Comparison of ENCODE assay signal across 1 cellular context in the genomic region with DNA sequence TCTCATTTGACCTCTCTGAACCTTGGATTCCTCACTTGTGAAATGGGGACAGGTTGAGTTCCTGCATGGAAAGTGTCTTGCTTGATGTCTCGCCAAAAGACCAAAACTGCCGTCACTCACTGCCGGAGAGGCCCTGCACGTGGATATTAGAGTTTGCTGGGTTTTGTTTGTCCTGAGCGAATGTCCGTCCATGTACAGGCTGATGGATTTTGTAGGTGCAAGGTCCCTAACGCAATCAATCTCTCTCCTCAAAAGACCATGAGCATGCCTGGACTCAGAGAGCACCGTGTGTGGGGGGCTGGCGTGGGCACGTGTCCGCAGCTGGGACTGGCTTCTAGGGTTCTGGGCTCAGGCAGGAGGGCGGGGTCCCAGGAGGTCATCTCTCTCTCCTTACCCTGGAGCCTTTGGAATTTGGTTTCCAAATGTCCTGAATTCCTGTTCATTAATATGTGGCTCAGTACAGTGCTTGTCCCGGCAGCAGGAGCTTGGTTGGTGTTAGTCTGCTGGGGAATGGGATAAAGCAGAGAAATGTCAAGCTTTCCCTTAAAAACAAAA.
TF ChIP-seq lines count a peak whose summit lies in the region.

No MANE protein-coding gene starts in this region.

TF ChIP-seq in HepG2, 621 proteins besides CTCF, POLR2A, EP300 and RAD21 (continued from another document and continues in another):
- TF ChIP-seq AKNA (CRISPR knock-in tag; IDR thresholded peaks at IDR 0.05; ENCODE audit: borderline replicate concordance) = no peak
- 0 out of 2 replicates have a peak, but pooled peaks have one; percentile 31 for TF ChIP-seq RXRA (CRISPR knock-in tag; IDR thresholded peaks at IDR 0.05)
- TF ChIP-seq, protein P1, sequence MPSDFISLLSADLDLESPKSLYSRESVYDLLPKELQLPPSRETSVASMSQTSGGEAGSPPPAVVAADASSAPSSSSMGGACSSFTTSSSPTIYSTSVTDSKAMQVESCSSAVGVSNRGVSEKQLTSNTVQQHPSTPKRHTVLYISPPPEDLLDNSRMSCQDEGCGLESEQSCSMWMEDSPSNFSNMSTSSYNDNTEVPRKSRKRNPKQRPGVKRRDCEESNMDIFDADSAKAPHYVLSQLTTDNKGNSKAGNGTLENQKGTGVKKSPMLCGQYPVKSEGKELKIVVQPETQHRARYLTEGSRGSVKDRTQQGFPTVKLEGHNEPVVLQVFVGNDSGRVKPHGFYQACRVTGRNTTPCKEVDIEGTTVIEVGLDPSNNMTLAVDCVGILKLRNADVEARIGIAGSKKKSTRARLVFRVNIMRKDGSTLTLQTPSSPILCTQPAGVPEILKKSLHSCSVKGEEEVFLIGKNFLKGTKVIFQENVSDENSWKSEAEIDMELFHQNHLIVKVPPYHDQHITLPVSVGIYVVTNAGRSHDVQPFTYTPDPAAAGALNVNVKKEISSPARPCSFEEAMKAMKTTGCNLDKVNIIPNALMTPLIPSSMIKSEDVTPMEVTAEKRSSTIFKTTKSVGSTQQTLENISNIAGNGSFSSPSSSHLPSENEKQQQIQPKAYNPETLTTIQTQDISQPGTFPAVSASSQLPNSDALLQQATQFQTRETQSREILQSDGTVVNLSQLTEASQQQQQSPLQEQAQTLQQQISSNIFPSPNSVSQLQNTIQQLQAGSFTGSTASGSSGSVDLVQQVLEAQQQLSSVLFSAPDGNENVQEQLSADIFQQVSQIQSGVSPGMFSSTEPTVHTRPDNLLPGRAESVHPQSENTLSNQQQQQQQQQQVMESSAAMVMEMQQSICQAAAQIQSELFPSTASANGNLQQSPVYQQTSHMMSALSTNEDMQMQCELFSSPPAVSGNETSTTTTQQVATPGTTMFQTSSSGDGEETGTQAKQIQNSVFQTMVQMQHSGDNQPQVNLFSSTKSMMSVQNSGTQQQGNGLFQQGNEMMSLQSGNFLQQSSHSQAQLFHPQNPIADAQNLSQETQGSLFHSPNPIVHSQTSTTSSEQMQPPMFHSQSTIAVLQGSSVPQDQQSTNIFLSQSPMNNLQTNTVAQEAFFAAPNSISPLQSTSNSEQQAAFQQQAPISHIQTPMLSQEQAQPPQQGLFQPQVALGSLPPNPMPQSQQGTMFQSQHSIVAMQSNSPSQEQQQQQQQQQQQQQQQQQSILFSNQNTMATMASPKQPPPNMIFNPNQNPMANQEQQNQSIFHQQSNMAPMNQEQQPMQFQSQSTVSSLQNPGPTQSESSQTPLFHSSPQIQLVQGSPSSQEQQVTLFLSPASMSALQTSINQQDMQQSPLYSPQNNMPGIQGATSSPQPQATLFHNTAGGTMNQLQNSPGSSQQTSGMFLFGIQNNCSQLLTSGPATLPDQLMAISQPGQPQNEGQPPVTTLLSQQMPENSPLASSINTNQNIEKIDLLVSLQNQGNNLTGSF (CRISPR knock-in tag; IDR thresholded peaks at IDR 0.05) = no peak
- TF ChIP-seq SIN3A (IDR thresholded peaks at IDR 0.05; ENCODE audit: borderline replicate concordance, low read depth, low read length) = no peak
- TF ChIP-seq, protein P2, sequence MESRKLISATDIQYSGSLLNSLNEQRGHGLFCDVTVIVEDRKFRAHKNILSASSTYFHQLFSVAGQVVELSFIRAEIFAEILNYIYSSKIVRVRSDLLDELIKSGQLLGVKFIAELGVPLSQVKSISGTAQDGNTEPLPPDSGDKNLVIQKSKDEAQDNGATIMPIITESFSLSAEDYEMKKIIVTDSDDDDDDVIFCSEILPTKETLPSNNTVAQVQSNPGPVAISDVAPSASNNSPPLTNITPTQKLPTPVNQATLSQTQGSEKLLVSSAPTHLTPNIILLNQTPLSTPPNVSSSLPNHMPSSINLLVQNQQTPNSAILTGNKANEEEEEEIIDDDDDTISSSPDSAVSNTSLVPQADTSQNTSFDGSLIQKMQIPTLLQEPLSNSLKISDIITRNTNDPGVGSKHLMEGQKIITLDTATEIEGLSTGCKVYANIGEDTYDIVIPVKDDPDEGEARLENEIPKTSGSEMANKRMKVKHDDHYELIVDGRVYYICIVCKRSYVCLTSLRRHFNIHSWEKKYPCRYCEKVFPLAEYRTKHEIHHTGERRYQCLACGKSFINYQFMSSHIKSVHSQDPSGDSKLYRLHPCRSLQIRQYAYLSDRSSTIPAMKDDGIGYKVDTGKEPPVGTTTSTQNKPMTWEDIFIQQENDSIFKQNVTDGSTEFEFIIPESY (CRISPR knock-in tag; IDR thresholded peaks at IDR 0.05) = peak; percentile 9; the same call in 1 of the 2 replicates
- no peak for TF ChIP-seq SIN3B (IDR thresholded peaks at IDR 0.05; ENCODE audit: low read length)
- TF ChIP-seq HOXA7 (CRISPR knock-in tag; IDR thresholded peaks at IDR 0.05) = no peak
- no peak for TF ChIP-seq SOX6 (IDR thresholded peaks at IDR 0.05)
- TF ChIP-seq SOX6 (CRISPR knock-in tag; IDR thresholded peaks at IDR 0.05) = peak; percentile 58
- TF ChIP-seq ZNF607 (CRISPR knock-in tag; IDR thresholded peaks at IDR 0.05; ENCODE audit: borderline replicate concordance) = no peak
- no peak for TF ChIP-seq ZNF737 (CRISPR knock-in tag; IDR thresholded peaks at IDR 0.05; ENCODE audit: borderline replicate concordance)
- TF ChIP-seq ZBTB38 (CRISPR knock-in tag; IDR thresholded peaks at IDR 0.05) = no peak
- no peak for TF ChIP-seq ZNF34 (CRISPR knock-in tag; IDR thresholded peaks at IDR 0.05; ENCODE audit: borderline replicate concordance)
- TF ChIP-seq NFKBIZ (CRISPR knock-in tag; IDR thresholded peaks at IDR 0.05) = peak; percentile 28; the same call in 1 of the 2 replicates
- TF ChIP-seq ARNT2 (CRISPR knock-in tag; IDR thresholded peaks at IDR 0.05; ENCODE audit: low read depth) = no peak
- no peak for TF ChIP-seq ZNF562 (CRISPR knock-in tag; IDR thresholded peaks at IDR 0.05; ENCODE audit: borderline replicate concordance)
- no peak for TF ChIP-seq TRIM24 (CRISPR knock-in tag; IDR thresholded peaks at IDR 0.05)
- no peak for TF ChIP-seq NAIF1 (CRISPR knock-in tag; IDR thresholded peaks at IDR 0.05; ENCODE audit: borderline replicate concordance)
- TF ChIP-seq HNF4A (CRISPR knock-in tag; IDR thresholded peaks at IDR 0.05) = peak; percentile 68
- TF ChIP-seq ZNF558 (CRISPR knock-in tag; IDR thresholded peaks at IDR 0.05; ENCODE audit: borderline replicate concordance) = peak; percentile 62; the same call in 1 of the 2 replicates
- TF ChIP-seq SYNCRIP (IDR thresholded peaks at IDR 0.05; ENCODE audit: insufficient read depth, low read depth, low read length) = no peak
- TF ChIP-seq ZNF703 (CRISPR knock-in tag; IDR thresholded peaks at IDR 0.05; ENCODE audit: borderline replicate concordance) = no peak
- no peak for TF ChIP-seq ZNF512 (CRISPR knock-in tag; IDR thresholded peaks at IDR 0.05)
- no peak for TF ChIP-seq SIX4 (CRISPR knock-in tag; IDR thresholded peaks at IDR 0.05)
- peak; percentile 52; the same call in 1 of the 2 replicates for TF ChIP-seq HMG20A (CRISPR knock-in tag; IDR thresholded peaks at IDR 0.05; ENCODE audit: borderline replicate concordance)
- TF ChIP-seq IRF2 (CRISPR knock-in tag; IDR thresholded peaks at IDR 0.05) = 0 out of 2 replicates have a peak, but pooled peaks have one; percentile 46
- no peak for TF ChIP-seq CBX1 (IDR thresholded peaks at IDR 0.05; ENCODE audit: low read depth)
- TF ChIP-seq PCBP1 (IDR thresholded peaks at IDR 0.05; ENCODE audit: borderline replicate concordance, low read depth, low read length) = no peak
- TF ChIP-seq MIXL1 (CRISPR knock-in tag; IDR thresholded peaks at IDR 0.05) = no peak
- TF ChIP-seq SOX13 (IDR thresholded peaks at IDR 0.05) = no peak
- peak in 1 of 2 experiments; percentile 42; a peak in 2 of 4 replicates for TF ChIP-seq SOX13 (CRISPR knock-in tag; conservative IDR thresholded peaks at IDR 0.05 in 1 of 2, IDR thresholded peaks at IDR 0.05 in 1 of 2)
- TF ChIP-seq ZBTB34 (CRISPR knock-in tag; IDR thresholded peaks at IDR 0.05) = no peak
- TF ChIP-seq TBP (CRISPR knock-in tag; IDR thresholded peaks at IDR 0.05) = no peak
- TF ChIP-seq, protein P3, sequence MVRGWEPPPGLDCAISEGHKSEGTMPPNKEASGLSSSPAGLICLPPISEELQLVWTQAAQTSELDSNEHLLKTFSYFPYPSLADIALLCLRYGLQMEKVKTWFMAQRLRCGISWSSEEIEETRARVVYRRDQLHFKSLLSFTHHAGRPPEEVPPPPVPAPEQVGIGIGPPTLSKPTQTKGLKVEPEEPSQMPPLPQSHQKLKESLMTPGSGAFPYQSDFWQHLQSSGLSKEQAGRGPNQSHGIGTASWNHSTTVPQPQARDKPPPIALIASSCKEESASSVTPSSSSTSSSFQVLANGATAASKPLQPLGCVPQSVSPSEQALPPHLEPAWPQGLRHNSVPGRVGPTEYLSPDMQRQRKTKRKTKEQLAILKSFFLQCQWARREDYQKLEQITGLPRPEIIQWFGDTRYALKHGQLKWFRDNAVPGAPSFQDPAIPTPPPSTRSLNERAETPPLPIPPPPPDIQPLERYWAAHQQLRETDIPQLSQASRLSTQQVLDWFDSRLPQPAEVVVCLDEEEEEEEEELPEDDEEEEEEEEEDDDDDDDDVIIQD (CRISPR knock-in tag; IDR thresholded peaks at IDR 0.05; ENCODE audit: low read depth) = peak; percentile 11; the same call in 1 of the 2 replicates
- TF ChIP-seq ZNF350 (CRISPR knock-in tag; IDR thresholded peaks at IDR 0.05; ENCODE audit: borderline replicate concordance, low read depth) = peak; percentile 37; the same call in 1 of the 2 replicates
- TF ChIP-seq, protein P4, sequence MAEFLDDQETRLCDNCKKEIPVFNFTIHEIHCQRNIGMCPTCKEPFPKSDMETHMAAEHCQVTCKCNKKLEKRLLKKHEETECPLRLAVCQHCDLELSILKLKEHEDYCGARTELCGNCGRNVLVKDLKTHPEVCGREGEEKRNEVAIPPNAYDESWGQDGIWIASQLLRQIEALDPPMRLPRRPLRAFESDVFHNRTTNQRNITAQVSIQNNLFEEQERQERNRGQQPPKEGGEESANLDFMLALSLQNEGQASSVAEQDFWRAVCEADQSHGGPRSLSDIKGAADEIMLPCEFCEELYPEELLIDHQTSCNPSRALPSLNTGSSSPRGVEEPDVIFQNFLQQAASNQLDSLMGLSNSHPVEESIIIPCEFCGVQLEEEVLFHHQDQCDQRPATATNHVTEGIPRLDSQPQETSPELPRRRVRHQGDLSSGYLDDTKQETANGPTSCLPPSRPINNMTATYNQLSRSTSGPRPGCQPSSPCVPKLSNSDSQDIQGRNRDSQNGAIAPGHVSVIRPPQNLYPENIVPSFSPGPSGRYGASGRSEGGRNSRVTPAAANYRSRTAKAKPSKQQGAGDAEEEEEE (CRISPR knock-in tag; IDR thresholded peaks at IDR 0.05; ENCODE audit: borderline replicate concordance) = no peak
- TF ChIP-seq ARNTL (CRISPR knock-in tag; IDR thresholded peaks at IDR 0.05) = peak; percentile 89
- no peak for TF ChIP-seq ZNF878 (CRISPR knock-in tag; IDR thresholded peaks at IDR 0.05)
- TF ChIP-seq MXI1 (IDR thresholded peaks at IDR 0.05; ENCODE audit: borderline replicate concordance, low read depth, low read length) = peak; percentile 43; the same call in 1 of the 3 replicates
